In genomic region chr13:21590231-21590630, GRCh38 we compare ENCODE assay signal across 1 cellular context.
TF ChIP-seq lines count a peak whose summit lies in the region.

No MANE protein-coding gene starts in this region.

TF ChIP-seq in IMR-90, 13 proteins besides CTCF, POLR2A, EP300 and RAD21 (continued from another document):
- TF ChIP-seq, protein P1, sequence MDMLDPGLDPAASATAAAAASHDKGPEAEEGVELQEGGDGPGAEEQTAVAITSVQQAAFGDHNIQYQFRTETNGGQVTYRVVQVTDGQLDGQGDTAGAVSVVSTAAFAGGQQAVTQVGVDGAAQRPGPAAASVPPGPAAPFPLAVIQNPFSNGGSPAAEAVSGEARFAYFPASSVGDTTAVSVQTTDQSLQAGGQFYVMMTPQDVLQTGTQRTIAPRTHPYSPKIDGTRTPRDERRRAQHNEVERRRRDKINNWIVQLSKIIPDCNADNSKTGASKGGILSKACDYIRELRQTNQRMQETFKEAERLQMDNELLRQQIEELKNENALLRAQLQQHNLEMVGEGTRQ (IDR thresholded peaks at IDR 0.05; ENCODE audit: low read depth, low read length), result no peak
- TF ChIP-seq CEBPB (IDR thresholded peaks at IDR 0.05; ENCODE audit: low read depth, low read length), result no peak
- no peak for TF ChIP-seq NFE2L2 (IDR thresholded peaks at IDR 0.05; ENCODE audit: low read depth, low read length)
- TF ChIP-seq RFX5 (IDR thresholded peaks at IDR 0.05; ENCODE audit: low read depth, low read length), result no peak
- no peak for TF ChIP-seq MAZ (IDR thresholded peaks at IDR 0.05; ENCODE audit: borderline replicate concordance, low read depth, low read length)
- TF ChIP-seq, protein P2, sequence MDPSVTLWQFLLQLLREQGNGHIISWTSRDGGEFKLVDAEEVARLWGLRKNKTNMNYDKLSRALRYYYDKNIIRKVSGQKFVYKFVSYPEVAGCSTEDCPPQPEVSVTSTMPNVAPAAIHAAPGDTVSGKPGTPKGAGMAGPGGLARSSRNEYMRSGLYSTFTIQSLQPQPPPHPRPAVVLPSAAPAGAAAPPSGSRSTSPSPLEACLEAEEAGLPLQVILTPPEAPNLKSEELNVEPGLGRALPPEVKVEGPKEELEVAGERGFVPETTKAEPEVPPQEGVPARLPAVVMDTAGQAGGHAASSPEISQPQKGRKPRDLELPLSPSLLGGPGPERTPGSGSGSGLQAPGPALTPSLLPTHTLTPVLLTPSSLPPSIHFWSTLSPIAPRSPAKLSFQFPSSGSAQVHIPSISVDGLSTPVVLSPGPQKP (IDR thresholded peaks at IDR 0.05; ENCODE audit: borderline replicate concordance, low read depth, low read length), result no peak
- TF ChIP-seq RCOR1 (IDR thresholded peaks at IDR 0.05; ENCODE audit: insufficient replicate concordance, low read length), result no peak
- TF ChIP-seq SMC3 (IDR thresholded peaks at IDR 0.05; ENCODE audit: low read depth, low read length), result no peak
- no peak for TF ChIP-seq FOS (IDR thresholded peaks at IDR 0.05; ENCODE audit: low read depth, low read length)
- TF ChIP-seq MAFK (IDR thresholded peaks at IDR 0.05; ENCODE audit: low read depth, low read length), result no peak
- TF ChIP-seq MXI1 (IDR thresholded peaks at IDR 0.05; ENCODE audit: borderline replicate concordance, low read depth, low read length), result no peak
